Comparison of ENCODE assay signal across 15 cellular contexts in genomic region chr2:53513167-53513666, GRCh38.
DNase-seq lines count a peak whose midpoint lies in the region; ATAC-seq and TF ChIP-seq lines count a peak whose summit lies in the region.
"Had no signal": no experiment of that assay in that cellular context is flagged by ENCODE, and none has a peak within 500 bp of the region (broad histone marks: within the 10 kb centered on the region; RNA-seq: fewer than 3 reads in every experiment).

No MANE protein-coding gene starts in this region.

- H2BK20ac ChIP-seq in IMR-90 (ENCODE audit: low read depth, low read length): no peak overlapping the region

- no peak overlapping the region for H3K14ac ChIP-seq in IMR-90 (replicated peaks; ENCODE audit: low read depth, low read length)

- H3K27me3 ChIP-seq in heart left ventricle: peaks cover 0 to 2% (median 0%) of the 10 kb centered on the region in 9 donors
- H3K27me3 ChIP-seq in heart right ventricle: no peaks in the 10 kb centered on the region
- H3K27me3 ChIP-seq in IMR-90 (ENCODE audit: control insufficient read depth, insufficient read depth, low read length): no peaks in the 10 kb centered on the region
- H3K27me3 ChIP-seq: BE2C had no signal

- H3K9me1 ChIP-seq in IMR-90 (ENCODE audit: insufficient read depth, low read length): peaks cover 5% of the 10 kb centered on the region

- no peaks in the 10 kb centered on the region for H3K79me1 ChIP-seq in IMR-90 (ENCODE audit: low read depth in 1 of 2, low read length in 2 of 2)

- no TSS peak for BruUV-seq in IMR-90 (replicated peaks; lab: Mats Ljungman, UMichigan)

- H2BK15ac ChIP-seq in IMR-90 (ENCODE audit: low read depth, low read length): no peak overlapping the region

- H3K9me3 ChIP-seq in heart left ventricle (no peaks in the 10 kb centered on the region), heart right ventricle (no peaks in the 10 kb centered on the region), IMR-90 (ENCODE audit: control insufficient read depth, insufficient read depth, low read length) (no peaks in the 10 kb centered on the region), mucosa of descending colon (no peaks in the 10 kb centered on the region)
- H3K9me3 ChIP-seq: BE2C, Caco-2, HAP-1 had no signal

- no peak overlapping the region for H3K9ac ChIP-seq in IMR-90 (ENCODE audit: low read depth, low read length)

- H2AK9ac ChIP-seq in IMR-90 (replicated peaks; ENCODE audit: low read depth, low read length, poor library complexity): no peak overlapping the region

- POLR2A ChIA-PET in IMR-90 (lab: Charles Lee; ENCODE audit: unreplicated experiment): interaction anchor here (0.6 kb wide), 1 partner anchor 127 kb away, joined by 3 read pairs; no protein-coding TSS in a partner anchor

- ATAC-seq in heart left ventricle (peak in 3 of 4 donors; percentile 38 to 45 (median 45)), heart right ventricle (no peak), IMR-90 (ENCODE audit: low read depth) (no peak), mucosa of descending colon (peak; percentile 66), HG02970 (IDR thresholded peaks at IDR 0.05; ENCODE audit: low FRiP score, unreplicated experiment) (no peak)

- no peak overlapping the region for H3K4me2 ChIP-seq in IMR-90 (ENCODE audit: low read depth, low read length)

- intact Hi-C loops in heart left ventricle (cut with DNase I) (no loop called here), heart right ventricle (cut with DNase I) (no loop called here), IMR-90 (cut with micrococcal nuclease) (no loop called here), mucosa of descending colon (cut with DNase I, micrococcal nuclease) (no loop called here)

- no peak overlapping the region for H2AK5ac ChIP-seq in IMR-90 (ENCODE audit: low read depth, low read length)

- in situ Hi-C loops in IMR-90 (cut with MboI; ENCODE audit: low sequenced_read_pairs): no loop called here

- no peak for TF ChIP-seq POLR2A in heart left ventricle (IDR thresholded peaks at IDR 0.05)
- TF ChIP-seq POLR2A in IMR-90 (IDR thresholded peaks at IDR 0.05; ENCODE audit: low read depth, low read length): no peak

- H3K36me3 ChIP-seq in heart left ventricle: no peaks in the 10 kb centered on the region
- no peaks in the 10 kb centered on the region for H3K36me3 ChIP-seq in heart right ventricle
- H3K36me3 ChIP-seq in IMR-90 (ENCODE audit: control insufficient read depth, insufficient read depth, low read length): no peaks in the 10 kb centered on the region
- H3K36me3 ChIP-seq in mucosa of descending colon (ENCODE audit: low read depth): no peaks in the 10 kb centered on the region
- H3K36me3 ChIP-seq: BE2C, HAP-1 had no signal

- H4K5ac ChIP-seq in IMR-90 (ENCODE audit: low read depth, low read length): no peak overlapping the region

- H3K18ac ChIP-seq in IMR-90 (ENCODE audit: low read depth, low read length): 0 out of 2 replicates have a peak overlapping the region, but pooled peaks have one; percentile 13

- H3K4me3 ChIP-seq in heart left ventricle (no peak overlapping the region), heart right ventricle (no peak overlapping the region), IMR-90 (ENCODE audit: insufficient read depth, low read depth, low read length) (no peak overlapping the region), mucosa of descending colon (no peak overlapping the region)
- H3K4me3 ChIP-seq: HAP-1 had no signal

- no peak for TF ChIP-seq CTCF in heart left ventricle (IDR thresholded peaks at IDR 0.05)
- TF ChIP-seq CTCF in heart right ventricle (IDR thresholded peaks at IDR 0.05): no peak
- no peak for TF ChIP-seq CTCF in IMR-90 (conservative IDR thresholded peaks at IDR 0.05; ENCODE audit: low read depth, low read length)
- no peak for TF ChIP-seq CTCF in mucosa of descending colon (IDR thresholded peaks at IDR 0.05)

- TF ChIP-seq RAD21 in IMR-90 (IDR thresholded peaks at IDR 0.05; ENCODE audit: low read length): no peak

- H4K8ac ChIP-seq in IMR-90 (ENCODE audit: low read depth in 2 of 2, low read length in 2 of 2): no peak overlapping the region

- H3K27ac ChIP-seq in heart left ventricle: no peak overlapping the region
- no peak overlapping the region for H3K27ac ChIP-seq in heart right ventricle
- no peak overlapping the region for H3K27ac ChIP-seq in IMR-90 (ENCODE audit: insufficient read depth, low read length)
- peak overlapping the region; percentile 72 for H3K27ac ChIP-seq in epithelial cell of prostate
- H3K27ac ChIP-seq: HL-60 had no signal

- no peak overlapping the region for H3K56ac ChIP-seq in IMR-90 (ENCODE audit: extremely low read depth, insufficient read depth, low read length)

- 0 out of 2 replicates have a peak overlapping the region, but pooled peaks have one; percentile 19 for H2BK120ac ChIP-seq in IMR-90 (ENCODE audit: low read depth, low read length)

- H3K4me1 ChIP-seq in heart left ventricle (no peaks in the 10 kb centered on the region), heart right ventricle (peaks cover 0 to 5% (median 0%) of the 10 kb centered on the region in 9 donors), IMR-90 (ENCODE audit: control insufficient read depth, insufficient read depth, low read length) (peaks cover 5% of the 10 kb centered on the region), mucosa of descending colon (ENCODE audit: low read depth) (no peaks in the 10 kb centered on the region)
- H3K4me1 ChIP-seq: BE2C, Caco-2, HAP-1 had no signal

- CTCF ChIA-PET in IMR-90 (lab: Yijun Ruan, JAX): no interaction called here

- H2AFZ ChIP-seq in IMR-90 (replicated peaks; ENCODE audit: low read length, poor library complexity): no peak overlapping the region

- WGBS in heart left ventricle, 4 donors: 78 to 84% (median 81%) methylated on average over 4 of the region's 4 CpGs
- 81 to 84% methylated on average over 4 of the region's 4 CpGs for WGBS in heart right ventricle, 2 donors
- no CpG with 5 or more reads among the region's 4 CpGs for WGBS in IMR-90 (ENCODE audit: extremely low coverage in 2 of 2, insufficient read length in 1 of 2), 2 experiments

- H4K91ac ChIP-seq in IMR-90 (ENCODE audit: insufficient read depth, low read depth, low read length): no peak overlapping the region

- peak overlapping the region; percentile 48; the same call in 1 of the 2 replicates for H3K4ac ChIP-seq in IMR-90 (ENCODE audit: low read depth, low read length)

- 0 out of 2 replicates have a peak, but pooled peaks cover 4% of the 10 kb centered on the region for H4K20me1 ChIP-seq in IMR-90 (ENCODE audit: insufficient read depth, low read length)

- H2BK5ac ChIP-seq in IMR-90 (ENCODE audit: low read depth, low read length, poor library complexity, severe bottlenecking): no peak overlapping the region

- no peak for DNase-seq in heart left ventricle
- DNase-seq in heart right ventricle: no peak
- no peak for DNase-seq in IMR-90
- no peak for DNase-seq in epithelial cell of prostate (ENCODE audit: low read depth, low spot score)
- no peak for DNase-seq in mucosa of descending colon
- no peak for DNase-seq in T-helper 2 cell
- no peak for DNase-seq in NK-92 (lab: John Stamatoyannopoulos, UW; ENCODE audit: unreplicated experiment)
- DNase-seq: ACHN; BE2C; C1 segment of cervical spinal cord; Caco-2; CD4-positive, CD25-positive, alpha-beta regulatory T cell had no signal

- no peak overlapping the region for H3K23ac ChIP-seq in IMR-90 (ENCODE audit: low read depth, low read length)

- dilution Hi-C loops in IMR-90 (cut with HindIII; ENCODE audit: low sequenced_read_pairs, unreplicated experiment): no loop called here

TF ChIP-seq in IMR-90, 13 proteins besides CTCF, POLR2A, EP300 and RAD21:
- TF ChIP-seq RFX5 (IDR thresholded peaks at IDR 0.05; ENCODE audit: low read depth, low read length): no peak
- TF ChIP-seq CEBPB (IDR thresholded peaks at IDR 0.05; ENCODE audit: low read depth, low read length): no peak
- no peak for TF ChIP-seq NFE2L2 (IDR thresholded peaks at IDR 0.05; ENCODE audit: low read depth, low read length)
- TF ChIP-seq FOS (IDR thresholded peaks at IDR 0.05; ENCODE audit: low read depth, low read length): no peak
- no peak for TF ChIP-seq RCOR1 (IDR thresholded peaks at IDR 0.05; ENCODE audit: insufficient replicate concordance, low read length)
- TF ChIP-seq ELK1 (IDR thresholded peaks at IDR 0.05; ENCODE audit: borderline replicate concordance, low read depth, low read length): no peak
- TF ChIP-seq MAFK (IDR thresholded peaks at IDR 0.05; ENCODE audit: low read depth, low read length): no peak
- no peak for TF ChIP-seq MAZ (IDR thresholded peaks at IDR 0.05; ENCODE audit: borderline replicate concordance, low read depth, low read length)
- TF ChIP-seq SMC3 (IDR thresholded peaks at IDR 0.05; ENCODE audit: low read depth, low read length): no peak
- TF ChIP-seq BHLHE40 (IDR thresholded peaks at IDR 0.05; ENCODE audit: low read depth, low read length): no peak

Comparison
In these comparisons a context has a peak if more than half of its experiments do, and no peak if none do; other contexts are left out.
1. ATAC-seq: peak in heart left ventricle (3 of 4) and mucosa of descending colon (single experiment); none in heart right ventricle (0 of 8), IMR-90 (single experiment) and HG02970 (single experiment).